In the genomic region with DNA sequence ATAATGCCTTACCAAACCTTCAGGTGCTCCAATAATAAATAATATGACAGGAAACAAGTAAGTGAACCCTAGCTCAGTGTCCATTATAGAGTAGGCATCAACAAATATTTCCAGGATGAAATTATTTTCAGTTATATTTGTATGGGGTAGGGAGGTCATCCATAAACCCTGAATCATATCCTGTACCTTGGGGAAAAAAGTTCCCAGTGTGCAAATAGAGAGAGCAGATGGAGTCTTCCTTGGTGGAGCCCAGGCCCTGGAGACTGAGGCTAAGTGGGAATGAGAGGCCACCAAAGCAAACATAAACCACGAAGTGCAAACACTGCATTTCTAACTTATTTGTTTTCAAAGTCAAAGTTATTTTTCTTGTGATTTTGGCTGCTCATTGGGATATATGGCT, we compare ENCODE assay signal across 13 cellular contexts. TPM values are rescaled to one million over a fixed set of nuclear protein-coding genes. Genes with fewer than 3 reads are reported as not detected.
DNase-seq lines count a peak whose midpoint lies in the region; ATAC-seq and TF ChIP-seq lines count a peak whose summit lies in the region.
"Had no signal": no experiment of that assay in that cellular context is flagged by ENCODE, and none has a peak within 500 bp of the region (broad histone marks: within the 10 kb centered on the region; RNA-seq: fewer than 3 reads in every experiment).

No MANE protein-coding gene starts in this region.

- H3K27me3 ChIP-seq in esophagus squamous epithelium (no peaks in the 10 kb centered on the region), suprapubic skin (no peaks in the 10 kb centered on the region)

- H3K27me3 Mint-ChIP-seq in activated CD4-positive, alpha-beta T cell treated with anti-CD3 and anti-CD28 coated beads, Interleukin-2, amount 10 ng/mL, durations not matched to agents 7 days and 5 days: no peaks in the 10 kb centered on the region
- H3K27me3 Mint-ChIP-seq in T-helper 17 cell: no peaks in the 10 kb centered on the region

- TF ChIP-seq POLR2A in esophagus squamous epithelium (IDR thresholded peaks at IDR 0.05) (no peak), suprapubic skin (IDR thresholded peaks at IDR 0.05) (no peak)

- H3K4me1 Mint-ChIP-seq in activated CD4-positive, alpha-beta T cell treated with anti-CD3 and anti-CD28 coated beads, Interleukin-2, amount 10 ng/mL, durations not matched to agents 7 days and 5 days: peaks cover 78% of the 10 kb centered on the region
- H3K4me1 Mint-ChIP-seq in T-helper 17 cell: peaks cover 59% of the 10 kb centered on the region

- H3K4me1 ChIP-seq in esophagus squamous epithelium (peaks cover 3 to 60% (median 37%) of the 10 kb centered on the region in 3 donors), suprapubic skin (peaks cover 58% of the 10 kb centered on the region)

- no peak overlapping the region for H3K4me3 Mint-ChIP-seq in activated CD4-positive, alpha-beta T cell treated with anti-CD3 and anti-CD28 coated beads, Interleukin-2, amount 10 ng/mL, durations not matched to agents 7 days and 5 days
- peak overlapping the region; percentile 76 for H3K4me3 Mint-ChIP-seq in T-helper 17 cell

- ATAC-seq in T-helper 17 cell (no peak), HG02973 (IDR thresholded peaks at IDR 0.05; ENCODE audit: unreplicated experiment) (no peak), HG03432 (IDR thresholded peaks at IDR 0.05; ENCODE audit: unreplicated experiment) (no peak)

- WGBS in esophagus squamous epithelium, 2 donors: 54 to 85% methylated on average over 1 of the region's 1 CpG
- WGBS in suprapubic skin: 92% methylated on average over 1 of the region's 1 CpG

- H3K36me3 ChIP-seq in esophagus squamous epithelium (peaks cover 0 to 43% (median 4%) of the 10 kb centered on the region in 3 donors), suprapubic skin (peaks cover 33% of the 10 kb centered on the region)

- intact Hi-C loops in esophagus squamous epithelium (cut with DNase I): no loop called here

- no peak for DNase-seq in activated CD4-positive, alpha-beta T cell treated with anti-CD3 and anti-CD28 coated beads, Interleukin-2, amount 10 ng/mL, durations not matched to agents 7 days and 5 days
- DNase-seq in activated CD4-positive, alpha-beta T cell treated with anti-CD3 and anti-CD28 coated beads, Interleukin-2, amount 50 U/mL, for 4 hours: no peak
- DNase-seq in T-helper 17 cell (no peak), esophagus squamous epithelium (lab: John Stamatoyannopoulos, UW) (no peak), suprapubic skin (ENCODE audit: low spot score in 2 of 2) (no peak), retina (no peak)
- DNase-seq: activated gamma-delta T cell, NCI-H1417, NCI-H524 had no signal

- H3K4me3 ChIP-seq in esophagus squamous epithelium (no peak overlapping the region), suprapubic skin (no peak overlapping the region)
- H3K4me3 ChIP-seq: coronary artery had no signal

- no peaks in the 10 kb centered on the region for H3K9me3 ChIP-seq in T-helper 17 cell (ENCODE audit: control insufficient read depth, low read length, poor library complexity, severe bottlenecking)
- no peaks in the 10 kb centered on the region for H3K9me3 ChIP-seq in esophagus squamous epithelium
- H3K9me3 ChIP-seq in suprapubic skin: no peaks in the 10 kb centered on the region

- H3K27ac Mint-ChIP-seq in activated CD4-positive, alpha-beta T cell treated with anti-CD3 and anti-CD28 coated beads, Interleukin-2, amount 10 ng/mL, durations not matched to agents 7 days and 5 days: peak overlapping the region; percentile 42
- H3K27ac Mint-ChIP-seq in T-helper 17 cell: peak overlapping the region; percentile 100

- CTCF ChIA-PET in activated CD4-positive, alpha-beta T cell treated with anti-CD3 and anti-CD28 coated beads, Interleukin-2, amount 10 ng/mL, durations not matched to agents 7 days and 5 days (lab: Charles Lee): no interaction called here

- H3K27ac ChIP-seq in esophagus squamous epithelium: peak overlapping the region in 3 of 4 donors; percentile 1 to 56 (median 24)
- H3K27ac ChIP-seq in suprapubic skin: peak overlapping the region; percentile 59

- H3K36me3 Mint-ChIP-seq in activated CD4-positive, alpha-beta T cell treated with anti-CD3 and anti-CD28 coated beads, Interleukin-2, amount 10 ng/mL, durations not matched to agents 7 days and 5 days (ENCODE audit: low read depth): peaks cover 85% of the 10 kb centered on the region
- H3K36me3 Mint-ChIP-seq in T-helper 17 cell (ENCODE audit: low read depth): peaks cover 35% of the 10 kb centered on the region

- no peaks in the 10 kb centered on the region for H3K9me3 Mint-ChIP-seq in activated CD4-positive, alpha-beta T cell treated with anti-CD3 and anti-CD28 coated beads, Interleukin-2, amount 10 ng/mL, durations not matched to agents 7 days and 5 days

- no peak for TF ChIP-seq EP300 in suprapubic skin (IDR thresholded peaks at IDR 0.05)

- POLR2A ChIA-PET in activated CD4-positive, alpha-beta T cell treated with anti-CD3 and anti-CD28 coated beads, Interleukin-2, amount 10 ng/mL, durations not matched to agents 7 days and 5 days (lab: Charles Lee): no interaction called here

- TF ChIP-seq CTCF in esophagus squamous epithelium (IDR thresholded peaks at IDR 0.05) (no peak), suprapubic skin (IDR thresholded peaks at IDR 0.05) (no peak)

RNA-seq across cellular contexts. Expression of a gene that starts 8.5 kb away (rescaled TPM):
- 10 to 100 TPM in 1 of 2 experiments, 1 to 10 TPM in 1; 8.3 to 11.3 TPM for total RNA-seq in activated CD4-positive, alpha-beta T cell treated with anti-CD3 and anti-CD28 coated beads, Interleukin-2, amount 10 ng/mL, durations not matched to agents 7 days and 5 days
- total RNA-seq in T-helper 17 cell (10 to 100 TPM in 1 of 2 donors, 1 to 10 TPM in 1; 9.9 to 14.9 TPM), esophagus squamous epithelium (1 to 10 TPM in 2 of 4 donors, under 1 TPM in 1, not detected in 1; 0.57 to 5.5 (median 1.9) TPM), suprapubic skin (1 to 10 TPM in 1 of 4 donors, under 1 TPM in 2, not detected in 1; 0.21 to 2.5 (median 0.91) TPM)
- total RNA-seq: myocyte had no signal

RNA-seq across cellular contexts. Expression of a gene that starts 14.5 kb away (rescaled TPM):
- total RNA-seq in activated CD4-positive, alpha-beta T cell treated with anti-CD3 and anti-CD28 coated beads, Interleukin-2, amount 10 ng/mL, durations not matched to agents 7 days and 5 days: 1,000 to 10,000 TPM; 1,588 to 1,891 TPM
- total RNA-seq in T-helper 17 cell (100 to 1,000 TPM; 895 to 936 TPM), esophagus squamous epithelium (10 to 100 TPM; 17.2 to 91.1 (median 62.0) TPM), suprapubic skin (100 to 1,000 TPM in 1 of 4 donors, 10 to 100 TPM in 3; 74.7 to 109 (median 85.4) TPM)
- total RNA-seq: myocyte had no signal

RNA-seq across cellular contexts. Expression of a gene that starts 26.0 kb away (rescaled TPM):
- not detected for total RNA-seq in activated CD4-positive, alpha-beta T cell treated with anti-CD3 and anti-CD28 coated beads, Interleukin-2, amount 10 ng/mL, durations not matched to agents 7 days and 5 days
- total RNA-seq in T-helper 17 cell (not detected), esophagus squamous epithelium (not detected), suprapubic skin (not detected)
- total RNA-seq: myocyte had no signal

Comparison
In these comparisons a context has a peak if more than half of its experiments do, and no peak if none do; other contexts are left out.
1. RNA of a gene that starts 14.5 kb away (total RNA-seq): 1,588 to 1,891 TPM in activated CD4-positive, alpha-beta T cell treated with anti-CD3 and anti-CD28 coated beads, Interleukin-2, amount 10 ng/mL, durations not matched to agents 7 days and 5 days and 895 to 936 TPM in T-helper 17 cell; 17.2 to 91.1 TPM in esophagus squamous epithelium and 74.7 to 109 TPM in suprapubic skin; every median in the first group is over 4 times any median in the second.